ENCODE assay signal across 8 cellular contexts in genomic region chr10:122981066-122981464, GRCh38. TPM values are rescaled to one million over a fixed set of nuclear protein-coding genes. Genes with fewer than 3 reads are reported as not detected.
DNase-seq lines count a peak whose midpoint lies in the region; ATAC-seq lines count a peak whose summit lies in the region.

No MANE protein-coding gene starts in this region.

- no peaks in the 10 kb centered on the region for H3K36me3 Mint-ChIP-seq in activated naive CD8-positive, alpha-beta T cell treated with anti-CD3 and anti-CD28 coated beads, Interleukin-2, amount 10 ng/mL, durations not matched to agents 7 days and 5 days

- no peak overlapping the region for H3K27ac ChIP-seq in iPS-20b (ENCODE audit: low read length)
- no peak overlapping the region for H3K27ac ChIP-seq in stomach smooth muscle (ENCODE audit: low read length)

- H3K4me3 ChIP-seq in iPS-20b (ENCODE audit: low read length): peak overlapping the region; percentile 87
- H3K4me3 ChIP-seq in stomach smooth muscle (ENCODE audit: low read length in 2 of 2): peak overlapping the region; percentile 76 to 90

- H3K9ac ChIP-seq in iPS-20b (ENCODE audit: low read depth, low read length): peak overlapping the region; percentile 65; the same call in 1 of the 2 replicates
- H3K9ac ChIP-seq in stomach smooth muscle (ENCODE audit: low read length in 2 of 2): no peak overlapping the region

- peak overlapping the region; percentile 94 for H3K27ac Mint-ChIP-seq in activated naive CD8-positive, alpha-beta T cell treated with anti-CD3 and anti-CD28 coated beads, Interleukin-2, amount 10 ng/mL, durations not matched to agents 7 days and 5 days

- peaks cover 12% of the 10 kb centered on the region for H3K27me3 Mint-ChIP-seq in activated naive CD8-positive, alpha-beta T cell treated with anti-CD3 and anti-CD28 coated beads, Interleukin-2, amount 10 ng/mL, durations not matched to agents 7 days and 5 days

- H3K9me3 Mint-ChIP-seq in activated naive CD8-positive, alpha-beta T cell treated with anti-CD3 and anti-CD28 coated beads, Interleukin-2, amount 10 ng/mL, durations not matched to agents 7 days and 5 days: no peaks in the 10 kb centered on the region

- POLR2A ChIA-PET in activated naive CD8-positive, alpha-beta T cell treated with anti-CD3 and anti-CD28 coated beads, Interleukin-2, amount 10 ng/mL, durations not matched to agents 7 days and 5 days (lab: Charles Lee): interaction anchor here (0.6 to 2.3 kb wide), 3 partner anchors 27 to 1846 kb away, joined by 3 to 22 read pairs (median 9); partner anchors contain the start of genes ACADSB, C10orf88 and IKZF5

- H3K4me1 Mint-ChIP-seq in activated naive CD8-positive, alpha-beta T cell treated with anti-CD3 and anti-CD28 coated beads, Interleukin-2, amount 10 ng/mL, durations not matched to agents 7 days and 5 days: peaks cover 17% of the 10 kb centered on the region

- peak overlapping the region; percentile 90 for H3K4me3 Mint-ChIP-seq in activated naive CD8-positive, alpha-beta T cell treated with anti-CD3 and anti-CD28 coated beads, Interleukin-2, amount 10 ng/mL, durations not matched to agents 7 days and 5 days

- DNase-seq in SIG-M5 treated with dmso at 0.1 percent for 504 hours (lab: John Stamatoyannopoulos, UW; ENCODE audit: unreplicated experiment): peak; percentile 58
- DNase-seq in SIG-M5 (lab: John Stamatoyannopoulos, UW): no peak
- peak; percentile 47 for DNase-seq in M059J (ENCODE audit: low read depth)
- no peak for DNase-seq in activated naive CD8-positive, alpha-beta T cell treated with anti-CD3 and anti-CD28 coated beads, Interleukin-2, amount 10 ng/mL, durations not matched to agents 7 days and 5 days
- DNase-seq in OCI-M2 (lab: John Stamatoyannopoulos, UW; ENCODE audit: unreplicated experiment): no peak
- DNase-seq in NCI-H1694 (lab: John Stamatoyannopoulos, UW): no peak

- H3K9me3 ChIP-seq in iPS-20b (ENCODE audit: insufficient read depth, low read depth, low read length) (no peaks in the 10 kb centered on the region), stomach smooth muscle (ENCODE audit: control insufficient read depth in 2 of 2, low read length in 2 of 2) (no peaks in the 10 kb centered on the region)

- H3K4me1 ChIP-seq in iPS-20b (ENCODE audit: insufficient read depth, low read length) (peaks cover 4% of the 10 kb centered on the region; the same call in 1 of the 2 replicates), stomach smooth muscle (ENCODE audit: control insufficient read depth, insufficient read depth, low read length) (peaks cover 12% of the 10 kb centered on the region)

- H3K36me3 ChIP-seq in iPS-20b (ENCODE audit: insufficient read depth, low read depth, low read length): no peaks in the 10 kb centered on the region; the same call in 1 of the 2 replicates
- no peaks in the 10 kb centered on the region for H3K36me3 ChIP-seq in stomach smooth muscle (ENCODE audit: control insufficient read depth in 2 of 2, insufficient read depth in 2 of 2, low read length in 2 of 2)

- H3K27me3 ChIP-seq in iPS-20b (ENCODE audit: insufficient read depth, low read length) (no peaks in the 10 kb centered on the region), stomach smooth muscle (ENCODE audit: control insufficient read depth in 1 of 2, insufficient read depth in 2 of 2, low read length in 2 of 2) (no peaks in the 10 kb centered on the region)

- no peak for ATAC-seq in activated naive CD8-positive, alpha-beta T cell treated with anti-CD3 and anti-CD28 coated beads, Interleukin-2, amount 10 ng/mL, durations not matched to agents 7 days and 5 days (ENCODE audit: low read depth)

RNA-seq across cellular contexts. Expression of gene PSTK, which starts 0.9 kb away (rescaled TPM):
- 14.1 and 16.6 TPM in 2 replicates for total RNA-seq in M059J (2014; rRNA removed; shearing (Covaris generic))
- total RNA-seq in activated naive CD8-positive, alpha-beta T cell treated with anti-CD3 and anti-CD28 coated beads, Interleukin-2, amount 10 ng/mL, durations not matched to agents 7 days and 5 days: 1 to 10 TPM; 3.5 to 4.5 TPM

RNA-seq across cellular contexts. Expression of gene C10orf88, which starts 27.0 kb away (rescaled TPM):
- 9.1 and 12.6 TPM in 2 replicates for total RNA-seq in M059J (2014; rRNA removed; shearing (Covaris generic))
- 10 to 100 TPM; 12.2 to 15.3 TPM for total RNA-seq in activated naive CD8-positive, alpha-beta T cell treated with anti-CD3 and anti-CD28 coated beads, Interleukin-2, amount 10 ng/mL, durations not matched to agents 7 days and 5 days

RNA-seq across cellular contexts. Expression of gene IKZF5, which starts 27.5 kb away (rescaled TPM):
- total RNA-seq in M059J (2014; rRNA removed; shearing (Covaris generic)): 1.7 and 3.6 TPM in 2 replicates
- 10 to 100 TPM; 18.5 to 20.9 TPM for total RNA-seq in activated naive CD8-positive, alpha-beta T cell treated with anti-CD3 and anti-CD28 coated beads, Interleukin-2, amount 10 ng/mL, durations not matched to agents 7 days and 5 days

RNA-seq across cellular contexts. Expression of gene ACADSB, which starts 27.7 kb away (rescaled TPM):
- total RNA-seq in M059J (2014; rRNA removed; shearing (Covaris generic)): 2.3 and 3.8 TPM in 2 replicates
- 10 to 100 TPM; 24.2 to 26.2 TPM for total RNA-seq in activated naive CD8-positive, alpha-beta T cell treated with anti-CD3 and anti-CD28 coated beads, Interleukin-2, amount 10 ng/mL, durations not matched to agents 7 days and 5 days

Comparison
In these comparisons a context has a peak if more than half of its experiments do, and no peak if none do; other contexts are left out.
1. DNase-seq: peak in SIG-M5 treated with dmso at 0.1 percent for 504 hours (single experiment) and M059J (single experiment); none in SIG-M5 (single experiment), activated naive CD8-positive, alpha-beta T cell treated with anti-CD3 and anti-CD28 coated beads, Interleukin-2, amount 10 ng/mL, durations not matched to agents 7 days and 5 days (single experiment), OCI-M2 (single experiment) and NCI-H1694 (single experiment).